In genomic region chr10:97505152-97505551, GRCh38 we compare ENCODE assay signal across 1 cellular context.
TF ChIP-seq lines count a peak whose summit lies in the region.

No MANE protein-coding gene starts in this region.

TF ChIP-seq in GM12878, 131 proteins besides CTCF, POLR2A, EP300 and RAD21:
- peak; percentile 46; the same call in 1 of the 2 replicates for TF ChIP-seq SPI1 (IDR thresholded peaks at IDR 0.05; ENCODE audit: borderline replicate concordance, insufficient read depth, low read depth, low read length)
- TF ChIP-seq POLR2AphosphoS5 (IDR thresholded peaks at IDR 0.05; ENCODE audit: low read length), result no peak
- no peak for TF ChIP-seq RELA (IDR thresholded peaks at IDR 0.05; ENCODE audit: borderline replicate concordance, partially characterized antibody)
- no peak for TF ChIP-seq MLLT1 (IDR thresholded peaks at IDR 0.05)
TF ChIP-seq in GM12878: peak in this region for 1.
